Comparison of ENCODE assay signal across 1 cellular context in the genomic region with DNA sequence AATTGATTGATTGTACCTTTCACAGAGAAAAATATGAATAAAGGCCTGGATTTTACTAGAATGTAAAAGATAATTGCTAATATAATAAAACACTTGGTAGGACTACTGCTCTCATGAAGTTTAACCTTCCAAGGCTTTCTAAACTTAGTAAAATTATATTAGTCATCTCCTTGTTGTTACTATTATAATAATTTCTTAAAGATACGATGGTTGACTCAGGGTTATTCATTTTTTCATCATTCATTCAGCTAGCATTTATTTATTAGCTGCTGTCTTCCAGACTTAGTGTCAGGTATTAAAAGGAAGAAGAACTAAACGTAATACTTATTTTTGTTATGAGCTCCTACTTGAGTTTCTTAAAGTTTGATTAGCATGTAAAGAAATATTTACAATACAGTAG.
TF ChIP-seq lines count a peak whose summit lies in the region.

No MANE protein-coding gene starts in this region.

TF ChIP-seq in A549, 52 proteins besides CTCF, POLR2A, EP300 and RAD21 (continued from another document):
- TF ChIP-seq HOXA7 (CRISPR knock-in tag; IDR thresholded peaks at IDR 0.05) = no peak
- TF ChIP-seq FOSB (CRISPR knock-in tag; IDR thresholded peaks at IDR 0.05) = no peak
- no peak for TF ChIP-seq HDAC2 (IDR thresholded peaks at IDR 0.05)
- TF ChIP-seq, protein P1, sequence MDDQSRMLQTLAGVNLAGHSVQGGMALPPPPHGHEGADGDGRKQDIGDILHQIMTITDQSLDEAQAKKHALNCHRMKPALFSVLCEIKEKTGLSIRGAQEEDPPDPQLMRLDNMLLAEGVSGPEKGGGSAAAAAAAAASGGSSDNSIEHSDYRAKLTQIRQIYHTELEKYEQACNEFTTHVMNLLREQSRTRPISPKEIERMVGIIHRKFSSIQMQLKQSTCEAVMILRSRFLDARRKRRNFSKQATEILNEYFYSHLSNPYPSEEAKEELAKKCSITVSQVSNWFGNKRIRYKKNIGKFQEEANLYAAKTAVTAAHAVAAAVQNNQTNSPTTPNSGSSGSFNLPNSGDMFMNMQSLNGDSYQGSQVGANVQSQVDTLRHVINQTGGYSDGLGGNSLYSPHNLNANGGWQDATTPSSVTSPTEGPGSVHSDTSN (IDR thresholded peaks at IDR 0.05) = no peak
- no peak for TF ChIP-seq TP53 (CRISPR knock-in tag; IDR thresholded peaks at IDR 0.05)
- no peak for TF ChIP-seq PHF8 (IDR thresholded peaks at IDR 0.05; ENCODE audit: borderline replicate concordance, low read depth)
- no peak for TF ChIP-seq TFCP2L1 (CRISPR knock-in tag; IDR thresholded peaks at IDR 0.05)
- TF ChIP-seq ZFP36 (IDR thresholded peaks at IDR 0.05; ENCODE audit: borderline replicate concordance, partially characterized antibody) = no peak
- TF ChIP-seq MAFK (IDR thresholded peaks at IDR 0.05; ENCODE audit: partially characterized antibody) = no peak
- no peak for TF ChIP-seq CHD2 (IDR thresholded peaks at IDR 0.05; ENCODE audit: low read length, partially characterized antibody)
TF ChIP-seq in A549: peak in this region for 0.
